26 cellular contexts compared by ENCODE assay signal in genomic region chr17:64484380-64484779, GRCh38. TPM values are rescaled to one million over a fixed set of nuclear protein-coding genes. Genes with fewer than 3 reads are reported as not detected.
DNase-seq lines count a peak whose midpoint lies in the region; ATAC-seq, FAIRE-seq and TF ChIP-seq lines count a peak whose summit lies in the region.
"Had no signal": no experiment of that assay in that cellular context is flagged by ENCODE, and none has a peak within 500 bp of the region (broad histone marks: within the 10 kb centered on the region; RNA-seq: fewer than 3 reads in every experiment).

No MANE protein-coding gene starts in this region.

- POLR2A ChIA-PET in activated CD4-positive, alpha-beta T cell treated with anti-CD3 and anti-CD28 coated beads, Interleukin-2, amount 10 ng/mL, durations not matched to agents 7 days and 5 days (lab: Charles Lee): no interaction called here
- POLR2A ChIA-PET in activated naive CD8-positive, alpha-beta T cell treated with anti-CD3 and anti-CD28 coated beads, Interleukin-2, amount 10 ng/mL, durations not matched to agents 7 days and 5 days (lab: Charles Lee): interaction anchor here (2.0 kb wide), 1 partner anchor 21 kb away, joined by 7 read pairs; the partner anchor contains the start of gene DDX5
- POLR2A ChIA-PET in GM12878 (lab: Charles Lee): no interaction called here

- H3K36me3 Mint-ChIP-seq in activated CD4-positive, alpha-beta T cell treated with anti-CD3 and anti-CD28 coated beads, Interleukin-2, amount 10 ng/mL, durations not matched to agents 7 days and 5 days (ENCODE audit: low read depth): peaks cover 37% of the 10 kb centered on the region
- peaks cover 22% of the 10 kb centered on the region for H3K36me3 Mint-ChIP-seq in activated naive CD8-positive, alpha-beta T cell treated with anti-CD3 and anti-CD28 coated beads, Interleukin-2, amount 10 ng/mL, durations not matched to agents 7 days and 5 days
- H3K36me3 Mint-ChIP-seq in activated naive CD8-positive, alpha-beta T cell treated with anti-CD3 and anti-CD28 coated beads, Interleukin-2, amount 50 U/mL, for 24 hours (ENCODE audit: low read depth): peaks cover 49% of the 10 kb centered on the region

- H2AFZ ChIP-seq in GM12878 (ENCODE audit: control insufficient read depth, low read depth, low read length): no peak overlapping the region

- H3K4me2 ChIP-seq in GM12878 (ENCODE audit: control insufficient read depth, insufficient read depth): no peak overlapping the region

- SMC1A ChIA-PET in GM12878 (lab: Charles Lee; ENCODE audit: uncharacterized antibody, unreplicated experiment): interaction anchor here (0.6 to 1.8 kb wide), 3 partner anchors 57 to 63 kb away, joined by 3 to 6 read pairs (median 3); no protein-coding TSS in a partner anchor

- WGBS in GM12878 (ENCODE audit: insufficient coverage, insufficient replicate concordance, low lambda C conversion rate, missing lambda C conversion rate): 97% methylated on average over 3 of the region's 3 CpGs

- peaks cover 2 to 15% of the 10 kb centered on the region in 2 experiments; a peak in 3 of 4 replicates for H3K36me3 ChIP-seq in GM12878 (ENCODE audit: control insufficient read depth in 2 of 2, insufficient read depth in 2 of 2, low read length in 1 of 2)

- intact Hi-C loops in GM12878 (cut with micrococcal nuclease; ENCODE audit: unreplicated experiment) (no loop called here), sciatic nerve (cut with DNase I) (no loop called here)

- no peak overlapping the region for H3K27ac ChIP-seq in GM12878 (ENCODE audit: control insufficient read depth, insufficient read depth)

- TF ChIP-seq POLR2A in GM12878 (IDR thresholded peaks at IDR 0.05; ENCODE audit: low read depth, low read length): no peak

- H3K79me2 ChIP-seq in GM12878 (ENCODE audit: control insufficient read depth, insufficient read depth, low read length): no peaks in the 10 kb centered on the region

- RAD21 ChIA-PET in GM12878 (lab: Charles Lee; ENCODE audit: unreplicated experiment): interaction anchor here (0.7 kb wide), 1 partner anchor 66 kb away, joined by 3 read pairs; no protein-coding TSS in a partner anchor

- TF ChIP-seq CTCF in GM12878 (IDR thresholded peaks at IDR 0.05 in 2 of 3, conservative IDR thresholded peaks at IDR 0.05 in 1 of 3; ENCODE audit: control insufficient read depth in 2 of 3, extremely low read depth in 1 of 3, insufficient read depth in 1 of 3, low read depth in 3 of 3, low read length in 3 of 3): no peak

- no peaks in the 10 kb centered on the region for H4K20me1 ChIP-seq in GM12878 (ENCODE audit: control insufficient read depth, insufficient read depth)

- H3K27ac Mint-ChIP-seq in activated CD4-positive, alpha-beta T cell treated with anti-CD3 and anti-CD28 coated beads, Interleukin-2, amount 10 ng/mL, durations not matched to agents 7 days and 5 days: peak overlapping the region; percentile 72
- H3K27ac Mint-ChIP-seq in activated naive CD8-positive, alpha-beta T cell treated with anti-CD3 and anti-CD28 coated beads, Interleukin-2, amount 10 ng/mL, durations not matched to agents 7 days and 5 days: peak overlapping the region; percentile 32
- no peak overlapping the region for H3K27ac Mint-ChIP-seq in activated naive CD8-positive, alpha-beta T cell treated with anti-CD3 and anti-CD28 coated beads, Interleukin-2, amount 50 U/mL, for 24 hours

- CTCF ChIA-PET in activated CD4-positive, alpha-beta T cell treated with anti-CD3 and anti-CD28 coated beads, Interleukin-2, amount 10 ng/mL, durations not matched to agents 7 days and 5 days (lab: Charles Lee): interaction anchor here (0.8 kb wide), 1 partner anchor 13 kb away, joined by 3 read pairs; the partner anchor contains the start of gene POLG2
- CTCF ChIA-PET in GM12878 (lab: Yijun Ruan, JAX): interaction anchor here (0.9 to 5.2 kb wide), 4 partner anchors 8 to 165 kb away, joined by 3 to 27 read pairs (median 4); no protein-coding TSS in a partner anchor

- no peak overlapping the region for H3K4me3 ChIP-seq in GM12878

- FAIRE-seq in GM12878 (lab: Jason Lieb, UNC): peak; percentile 13
- FAIRE-seq: D721Med, H1, HepG2 had no signal

- no peaks in the 10 kb centered on the region for H3K9me3 ChIP-seq in GM12878 (replicated peaks; ENCODE audit: control insufficient read depth, insufficient read depth, low read length)

- no peaks in the 10 kb centered on the region for H3K9me3 Mint-ChIP-seq in activated CD4-positive, alpha-beta T cell treated with anti-CD3 and anti-CD28 coated beads, Interleukin-2, amount 10 ng/mL, durations not matched to agents 7 days and 5 days
- no peaks in the 10 kb centered on the region for H3K9me3 Mint-ChIP-seq in activated naive CD8-positive, alpha-beta T cell treated with anti-CD3 and anti-CD28 coated beads, Interleukin-2, amount 10 ng/mL, durations not matched to agents 7 days and 5 days
- no peaks in the 10 kb centered on the region for H3K9me3 Mint-ChIP-seq in activated naive CD8-positive, alpha-beta T cell treated with anti-CD3 and anti-CD28 coated beads, Interleukin-2, amount 50 U/mL, for 24 hours
- H3K9me3 Mint-ChIP-seq: CD4-positive, CD25-positive, alpha-beta regulatory T cell had no signal

- no peak for DNase-seq in activated CD4-positive, alpha-beta T cell treated with anti-CD3 and anti-CD28 coated beads, Interleukin-2, amount 10 ng/mL, durations not matched to agents 7 days and 5 days
- no peak for DNase-seq in activated CD4-positive, alpha-beta T cell treated with anti-CD3 and anti-CD28 coated beads, Interleukin-2, amount 50 U/mL, for 4 hours
- no peak for DNase-seq in activated naive CD8-positive, alpha-beta T cell treated with anti-CD3 and anti-CD28 coated beads, Interleukin-2, amount 10 ng/mL, durations not matched to agents 7 days and 5 days
- no peak for DNase-seq in activated naive CD8-positive, alpha-beta T cell treated with anti-CD3 and anti-CD28 coated beads, Interleukin-2, amount 50 U/mL, for 24 hours
- DNase-seq in GM12878 (ENCODE audit: low read depth, low spot score) (no peak), DMS79 treated with DMSO at 0.1 percent for 48 hours (lab: John Stamatoyannopoulos, UW) (no peak), sciatic nerve (ENCODE audit: low spot score) (no peak)
- DNase-seq: CD4-positive, CD25-positive, alpha-beta regulatory T cell; Karpas-422; NCI-H1092 treated with DMSO at 0.1 percent for 48 hours; NCI-H1436; NCI-H187; NCI-H2081 treated with DMSO at 0.1 percent for 48 hours; NCI-H2171; NCI-H226; NCI-H510A; NCI-H69; RPMI8226; SHP77 had no signal

- no peak for TF ChIP-seq EP300 in GM12878 (IDR thresholded peaks at IDR 0.05; ENCODE audit: borderline replicate concordance in 1 of 2, control insufficient read depth in 1 of 2, low read depth in 2 of 2, low read length in 2 of 2)

- in situ Hi-C loops in GM12878 (cut with MboI): no loop called here

- peaks cover 13% of the 10 kb centered on the region for H3K4me1 Mint-ChIP-seq in activated CD4-positive, alpha-beta T cell treated with anti-CD3 and anti-CD28 coated beads, Interleukin-2, amount 10 ng/mL, durations not matched to agents 7 days and 5 days
- peaks cover 16% of the 10 kb centered on the region for H3K4me1 Mint-ChIP-seq in activated naive CD8-positive, alpha-beta T cell treated with anti-CD3 and anti-CD28 coated beads, Interleukin-2, amount 10 ng/mL, durations not matched to agents 7 days and 5 days
- no peaks in the 10 kb centered on the region for H3K4me1 Mint-ChIP-seq in activated naive CD8-positive, alpha-beta T cell treated with anti-CD3 and anti-CD28 coated beads, Interleukin-2, amount 50 U/mL, for 24 hours

- H3K27me3 ChIP-seq in GM12878 (replicated peaks in 1 of 2; ENCODE audit: control insufficient read depth in 2 of 2, insufficient read depth in 2 of 2, low read length in 1 of 2): no peaks in the 10 kb centered on the region

- no peaks in the 10 kb centered on the region for H3K4me1 ChIP-seq in GM12878 (ENCODE audit: control insufficient read depth, insufficient read depth, low read length)

- H3K27me3 Mint-ChIP-seq in activated CD4-positive, alpha-beta T cell treated with anti-CD3 and anti-CD28 coated beads, Interleukin-2, amount 10 ng/mL, durations not matched to agents 7 days and 5 days: no peaks in the 10 kb centered on the region
- no peaks in the 10 kb centered on the region for H3K27me3 Mint-ChIP-seq in activated naive CD8-positive, alpha-beta T cell treated with anti-CD3 and anti-CD28 coated beads, Interleukin-2, amount 10 ng/mL, durations not matched to agents 7 days and 5 days
- H3K27me3 Mint-ChIP-seq in activated naive CD8-positive, alpha-beta T cell treated with anti-CD3 and anti-CD28 coated beads, Interleukin-2, amount 50 U/mL, for 24 hours: no peaks in the 10 kb centered on the region
- H3K27me3 Mint-ChIP-seq: CD4-positive, CD25-positive, alpha-beta regulatory T cell had no signal

- no TSS peak for BruUV-seq in GM12878 (replicated peaks; lab: Mats Ljungman, UMichigan)

- H3K9ac ChIP-seq in GM12878 (ENCODE audit: control insufficient read depth, insufficient read depth, low read length): no peak overlapping the region

- ATAC-seq in activated naive CD8-positive, alpha-beta T cell treated with anti-CD3 and anti-CD28 coated beads, Interleukin-2, amount 10 ng/mL, durations not matched to agents 7 days and 5 days (ENCODE audit: low read depth): peak; percentile 89
- no peak for ATAC-seq in activated naive CD8-positive, alpha-beta T cell treated with anti-CD3 and anti-CD28 coated beads, Interleukin-2, amount 50 U/mL, for 24 hours
- ATAC-seq in GM12878: no peak
- ATAC-seq in GM19324 (IDR thresholded peaks at IDR 0.05; ENCODE audit: low FRiP score, unreplicated experiment): no peak
- no peak for ATAC-seq in sciatic nerve
- ATAC-seq: HCT116, HepG2 had no signal

- no peak for TF ChIP-seq RAD21 in GM12878 (IDR thresholded peaks at IDR 0.05; ENCODE audit: insufficient read depth, low read depth, low read length)

- no peak overlapping the region for H3K4me3 Mint-ChIP-seq in activated CD4-positive, alpha-beta T cell treated with anti-CD3 and anti-CD28 coated beads, Interleukin-2, amount 10 ng/mL, durations not matched to agents 7 days and 5 days
- H3K4me3 Mint-ChIP-seq in activated naive CD8-positive, alpha-beta T cell treated with anti-CD3 and anti-CD28 coated beads, Interleukin-2, amount 10 ng/mL, durations not matched to agents 7 days and 5 days: no peak overlapping the region
- no peak overlapping the region for H3K4me3 Mint-ChIP-seq in activated naive CD8-positive, alpha-beta T cell treated with anti-CD3 and anti-CD28 coated beads, Interleukin-2, amount 50 U/mL, for 24 hours
- H3K4me3 Mint-ChIP-seq: CD4-positive, CD25-positive, alpha-beta regulatory T cell had no signal

RNA-seq across cellular contexts. Expression of gene POLG2, which starts 12.5 kb away (rescaled TPM):
- total RNA-seq in activated CD4-positive, alpha-beta T cell treated with anti-CD3 and anti-CD28 coated beads, Interleukin-2, amount 10 ng/mL, durations not matched to agents 7 days and 5 days: 10 to 100 TPM; 36.6 to 37.5 TPM
- 10 to 100 TPM; 36.4 to 42.9 TPM for total RNA-seq in activated naive CD8-positive, alpha-beta T cell treated with anti-CD3 and anti-CD28 coated beads, Interleukin-2, amount 10 ng/mL, durations not matched to agents 7 days and 5 days
- 67.1 and 73.4 TPM in 2 replicates for total RNA-seq in GM12878 (2013; cell fraction: nucleolus; rRNA removed)
- total RNA-seq in GM12878 (2014; rRNA removed) (17.1 and 18.0 TPM in 2 replicates), GM12878 (2014; rRNA removed; fragmentation: Illumina TruSeq; extraction: Trizol) (22.0 and 22.8 TPM in 2 replicates), GM12878 (2021) (20.6 and 27.3 TPM in 2 replicates), sciatic nerve (19.4 TPM)
- 11.2 TPM for polyA plus RNA-seq in GM12878 (2011; ENCODE audit: low read depth)
- polyA plus RNA-seq in GM12878 (2011; rRNA removed) (24.8 and 32.9 TPM in 2 replicates), GM12878 (2014; fragmentation: Illumina TruSeq; extraction: Trizol) (22.4 and 24.9 TPM in 2 replicates), GM12878 (2014; fragmentation: Nextera tagmentation; extraction: Ambion mirVana) (10 to 100 TPM; 10.2 to 13.5 TPM), GM12878 (2014; rRNA removed) (22.3 and 27.7 TPM in 2 replicates), GM12878 (2016; fragmentation: Nextera tagmentation; extraction: Ambion mirVana) (10 to 100 TPM; 22.1 to 26.7 TPM)
- 10.6 and 12.0 TPM in 2 replicates for polyA plus RNA-seq in GM12878 (2011; cell fraction: cytosol; rRNA removed)
- polyA plus RNA-seq in GM12878 (2011; cell fraction: nucleus; rRNA removed): 28.2 and 31.3 TPM in 2 replicates
- polyA plus RNA-seq in GM12878 (2012): 17.8 and 18.2 TPM in 2 replicates
- polyA minus RNA-seq in GM12878 (2011; rRNA and poly(A)+ RNA removed): 10.4 and 12.3 TPM in 2 replicates
- polyA minus RNA-seq in GM12878 (2011; cell fraction: cytosol; rRNA and poly(A)+ RNA removed): 4.7 and 9.5 TPM in 2 replicates
- 19.0 and 23.3 TPM in 2 replicates for polyA minus RNA-seq in GM12878 (2011; cell fraction: nucleus; rRNA and poly(A)+ RNA removed)

RNA-seq across cellular contexts. Expression of gene DDX5, which starts 21.7 kb away (rescaled TPM):
- total RNA-seq in activated CD4-positive, alpha-beta T cell treated with anti-CD3 and anti-CD28 coated beads, Interleukin-2, amount 10 ng/mL, durations not matched to agents 7 days and 5 days: 100 to 1,000 TPM; 797 to 802 TPM
- 1,000 to 10,000 TPM; 1,143 to 1,182 TPM for total RNA-seq in activated naive CD8-positive, alpha-beta T cell treated with anti-CD3 and anti-CD28 coated beads, Interleukin-2, amount 10 ng/mL, durations not matched to agents 7 days and 5 days
- total RNA-seq in GM12878 (2013; cell fraction: nucleolus; rRNA removed): 814 and 838 TPM in 2 replicates
- total RNA-seq in GM12878 (2014; rRNA removed) (257 and 299 TPM in 2 replicates), GM12878 (2014; rRNA removed; fragmentation: Illumina TruSeq; extraction: Trizol) (482 and 485 TPM in 2 replicates), GM12878 (2021) (713 and 715 TPM in 2 replicates), sciatic nerve (667 TPM)
- 329 TPM for polyA plus RNA-seq in GM12878 (2011; ENCODE audit: low read depth)
- polyA plus RNA-seq in GM12878 (2011; rRNA removed) (766 and 1,007 TPM in 2 replicates), GM12878 (2014; fragmentation: Illumina TruSeq; extraction: Trizol) (689 and 910 TPM in 2 replicates), GM12878 (2014; fragmentation: Nextera tagmentation; extraction: Ambion mirVana) (100 to 1,000 TPM; 530 to 888 TPM), GM12878 (2014; rRNA removed) (1,062 and 1,423 TPM in 2 replicates), GM12878 (2016; fragmentation: Nextera tagmentation; extraction: Ambion mirVana) (100 to 1,000 TPM; 723 to 740 TPM)
- polyA plus RNA-seq in GM12878 (2011; cell fraction: cytosol; rRNA removed): 509 and 785 TPM in 2 replicates
- 2,281 and 3,127 TPM in 2 replicates for polyA plus RNA-seq in GM12878 (2011; cell fraction: nucleus; rRNA removed)
- 326 and 388 TPM in 2 replicates for polyA plus RNA-seq in GM12878 (2012)
- 294 and 317 TPM in 2 replicates for polyA minus RNA-seq in GM12878 (2011; rRNA and poly(A)+ RNA removed)
- 228 and 246 TPM in 2 replicates for polyA minus RNA-seq in GM12878 (2011; cell fraction: cytosol; rRNA and poly(A)+ RNA removed)
- 742 and 1,263 TPM in 2 replicates for polyA minus RNA-seq in GM12878 (2011; cell fraction: nucleus; rRNA and poly(A)+ RNA removed)

RNA-seq across cellular contexts. Expression of gene CEP95, which starts 22.4 kb away (rescaled TPM):
- 10 to 100 TPM; 45.4 to 48.1 TPM for total RNA-seq in activated CD4-positive, alpha-beta T cell treated with anti-CD3 and anti-CD28 coated beads, Interleukin-2, amount 10 ng/mL, durations not matched to agents 7 days and 5 days
- total RNA-seq in activated naive CD8-positive, alpha-beta T cell treated with anti-CD3 and anti-CD28 coated beads, Interleukin-2, amount 10 ng/mL, durations not matched to agents 7 days and 5 days: 10 to 100 TPM; 71.0 to 71.7 TPM
- 185 and 189 TPM in 2 replicates for total RNA-seq in GM12878 (2013; cell fraction: nucleolus; rRNA removed)
- 28.4 and 31.3 TPM in 2 replicates for total RNA-seq in GM12878 (2014; rRNA removed)
- total RNA-seq in GM12878 (2014; rRNA removed; fragmentation: Illumina TruSeq; extraction: Trizol): 35.1 and 36.6 TPM in 2 replicates
- total RNA-seq in GM12878 (2021): 25.0 and 27.8 TPM in 2 replicates
- 30.9 TPM for polyA plus RNA-seq in GM12878 (2011; ENCODE audit: low read depth)
- 54.9 and 76.9 TPM in 2 replicates for polyA plus RNA-seq in GM12878 (2011; rRNA removed)
- 14.0 and 14.4 TPM in 2 replicates for polyA plus RNA-seq in GM12878 (2011; cell fraction: cytosol; rRNA removed)
- 89.8 and 130 TPM in 2 replicates for polyA plus RNA-seq in GM12878 (2011; cell fraction: nucleus; rRNA removed)
- 37.3 and 43.4 TPM in 2 replicates for polyA plus RNA-seq in GM12878 (2012)
- polyA plus RNA-seq in GM12878 (2014; fragmentation: Illumina TruSeq; extraction: Trizol): 37.2 and 41.8 TPM in 2 replicates
- polyA plus RNA-seq in GM12878 (2014; fragmentation: Nextera tagmentation; extraction: Ambion mirVana): 10 to 100 TPM; 17.7 to 22.6 TPM
- 32.9 and 36.6 TPM in 2 replicates for polyA plus RNA-seq in GM12878 (2014; rRNA removed)
- polyA plus RNA-seq in GM12878 (2016; fragmentation: Nextera tagmentation; extraction: Ambion mirVana): 10 to 100 TPM; 24.7 to 25.5 TPM
- polyA minus RNA-seq in GM12878 (2011; rRNA and poly(A)+ RNA removed): 29.8 and 30.0 TPM in 2 replicates
- polyA minus RNA-seq in GM12878 (2011; cell fraction: cytosol; rRNA and poly(A)+ RNA removed): 10.2 and 22.7 TPM in 2 replicates
- polyA minus RNA-seq in GM12878 (2011; cell fraction: nucleus; rRNA and poly(A)+ RNA removed): 38.3 and 61.3 TPM in 2 replicates
- 72.0 TPM for total RNA-seq in sciatic nerve

RNA-seq across cellular contexts. Expression of gene MILR1, which starts 35.5 kb away (rescaled TPM):
- total RNA-seq in activated CD4-positive, alpha-beta T cell treated with anti-CD3 and anti-CD28 coated beads, Interleukin-2, amount 10 ng/mL, durations not matched to agents 7 days and 5 days: under 1 TPM in 1 of 2 experiments, not detected in 1; 0.27 TPM
- total RNA-seq in activated naive CD8-positive, alpha-beta T cell treated with anti-CD3 and anti-CD28 coated beads, Interleukin-2, amount 10 ng/mL, durations not matched to agents 7 days and 5 days: 1 to 10 TPM in 1 of 2 experiments, under 1 TPM in 1; 0.65 to 1.2 TPM
- 8.4 and 8.8 TPM in 2 replicates for total RNA-seq in GM12878 (2013; cell fraction: nucleolus; rRNA removed)
- total RNA-seq in GM12878 (2014; rRNA removed) (15.4 and 17.8 TPM in 2 replicates), GM12878 (2014; rRNA removed; fragmentation: Illumina TruSeq; extraction: Trizol) (24.0 and 24.6 TPM in 2 replicates), GM12878 (2021) (13.2 and 16.7 TPM in 2 replicates), sciatic nerve (13.5 TPM)
- 3.6 TPM for polyA plus RNA-seq in GM12878 (2011; ENCODE audit: low read depth)
- polyA plus RNA-seq in GM12878 (2011; rRNA removed) (2.0 and 2.4 TPM in 2 replicates), GM12878 (2014; fragmentation: Illumina TruSeq; extraction: Trizol) (47.2 and 54.1 TPM in 2 replicates), GM12878 (2014; fragmentation: Nextera tagmentation; extraction: Ambion mirVana) (10 to 100 TPM; 16.2 to 25.0 TPM), GM12878 (2014; rRNA removed) (16.4 and 19.2 TPM in 2 replicates), GM12878 (2016; fragmentation: Nextera tagmentation; extraction: Ambion mirVana) (1 to 10 TPM; 2.8 to 4.3 TPM)
- polyA plus RNA-seq in GM12878 (2011; cell fraction: cytosol; rRNA removed): 2.1 and 3.8 TPM in 2 replicates
- polyA plus RNA-seq in GM12878 (2011; cell fraction: nucleus; rRNA removed): 0.94 and 3.6 TPM in 2 replicates
- 3.4 and 5.0 TPM in 2 replicates for polyA plus RNA-seq in GM12878 (2012)
- polyA minus RNA-seq in GM12878 (2011; rRNA and poly(A)+ RNA removed): 1.9 and 3.1 TPM in 2 replicates
- not detected in 2 replicates for polyA minus RNA-seq in GM12878 (2011; cell fraction: cytosol; rRNA and poly(A)+ RNA removed)
- polyA minus RNA-seq in GM12878 (2011; cell fraction: nucleus; rRNA and poly(A)+ RNA removed): 0.67 and 0.85 TPM in 2 replicates
- total RNA-seq: G401, H1, SK-MEL-5 had no signal
- polyA plus RNA-seq: CD4-positive, CD25-positive, alpha-beta regulatory T cell; H1 had no signal
